ENCODE assay signal across 8 cellular contexts in the genomic region with DNA sequence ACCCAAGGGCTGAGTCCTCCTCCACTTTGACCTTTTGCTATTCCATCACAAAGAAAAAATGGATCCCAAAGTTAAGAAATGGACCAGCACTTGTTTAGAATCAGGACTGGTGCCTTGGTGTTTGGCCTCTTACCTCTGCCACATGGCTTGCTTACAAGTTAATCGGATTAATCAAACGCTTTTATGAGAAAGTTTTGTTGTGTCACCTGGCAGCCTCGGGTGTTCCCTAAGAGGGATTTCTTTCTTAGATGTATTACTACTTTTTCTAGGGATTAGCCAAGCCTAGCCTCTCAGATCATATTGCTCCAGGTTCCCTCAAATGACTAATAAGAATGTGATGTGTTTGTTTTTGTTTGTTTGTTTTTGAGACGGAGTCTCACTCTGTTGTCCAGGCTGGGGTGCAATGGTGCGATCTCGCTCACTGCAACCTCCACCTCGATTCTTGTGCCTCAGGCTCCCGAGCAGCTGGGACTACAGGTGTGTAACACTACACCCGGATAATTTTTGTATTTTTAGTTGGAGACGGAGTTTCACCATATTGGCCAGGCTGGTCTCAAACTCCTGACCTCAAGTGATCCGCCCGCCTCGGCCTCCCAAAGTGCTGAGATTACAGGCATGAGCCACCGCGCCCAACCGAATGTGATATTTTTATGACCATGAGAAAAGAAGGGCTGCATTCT.
DNase-seq lines count a peak whose midpoint lies in the region; ATAC-seq and TF ChIP-seq lines count a peak whose summit lies in the region.

No MANE protein-coding gene starts in this region.

- in situ Hi-C loops in HAP-1 (cut with MboI; ENCODE audit: low sequenced_read_pairs) = loop anchor here (5.0 kb wide), 1 partner anchor 212 kb away; no protein-coding TSS in a partner anchor

- H3K9me3 ChIP-seq in HAP-1 = no peaks in the 10 kb centered on the region

- H3K27ac Mint-ChIP-seq in T-helper 2 cell treated with Interferon-gamma antibody and Interleukin-4, amounts not matched to agents 5 μg/mL and 100 μg/mL, for 36 hours = peak overlapping the region; percentile 97

- DNase-seq in HAP-1 (ENCODE audit: low spot score in 2 of 2) (peak; percentile 40 to 58), foreskin fibroblast (no peak), skeletal muscle cell (ENCODE audit: low read depth) (no peak), EL (no peak), LoVo (ENCODE audit: low spot score) (no peak)
- no peak for DNase-seq in T-helper 2 cell treated with Interferon-gamma antibody and Interleukin-4, amounts not matched to agents 5 μg/mL and 100 μg/mL, for 36 hours (ENCODE audit: low spot score)

- ATAC-seq in GM18873 (IDR thresholded peaks at IDR 0.05; ENCODE audit: low FRiP score, unreplicated experiment) (no peak), HG02642 (IDR thresholded peaks at IDR 0.05; ENCODE audit: poor library complexity, unreplicated experiment) (no peak)

- peak overlapping the region; percentile 75 for H3K4me3 ChIP-seq in HAP-1
- H3K4me3 ChIP-seq in foreskin fibroblast (ENCODE audit: low read depth in 1 of 2, low read length in 2 of 2) = peak overlapping the region; percentile 69 to 88
- peak overlapping the region; percentile 76 for H3K4me3 ChIP-seq in skeletal muscle cell (ENCODE audit: low read depth, low read length)

- no peaks in the 10 kb centered on the region for H3K27me3 ChIP-seq in HAP-1 (ENCODE audit: low read depth)

- TF ChIP-seq CTCF in foreskin fibroblast (IDR thresholded peaks at IDR 0.05; ENCODE audit: low read depth, low read length) = no peak

- peaks cover 49% of the 10 kb centered on the region for H3K4me1 Mint-ChIP-seq in T-helper 2 cell treated with Interferon-gamma antibody and Interleukin-4, amounts not matched to agents 5 μg/mL and 100 μg/mL, for 36 hours (ENCODE audit: low read depth)

- peak overlapping the region; percentile 90 for H3K4me3 Mint-ChIP-seq in T-helper 2 cell treated with Interferon-gamma antibody and Interleukin-4, amounts not matched to agents 5 μg/mL and 100 μg/mL, for 36 hours

- peaks cover 22% of the 10 kb centered on the region for H3K36me3 ChIP-seq in HAP-1 (replicated peaks)

- H3K27me3 Mint-ChIP-seq in T-helper 2 cell treated with Interferon-gamma antibody and Interleukin-4, amounts not matched to agents 5 μg/mL and 100 μg/mL, for 36 hours (ENCODE audit: low read depth) = peaks cover 2% of the 10 kb centered on the region

- H3K9me3 Mint-ChIP-seq in T-helper 2 cell treated with Interferon-gamma antibody and Interleukin-4, amounts not matched to agents 5 μg/mL and 100 μg/mL, for 36 hours = no peaks in the 10 kb centered on the region

- peaks cover 32% of the 10 kb centered on the region for H3K36me3 Mint-ChIP-seq in T-helper 2 cell treated with Interferon-gamma antibody and Interleukin-4, amounts not matched to agents 5 μg/mL and 100 μg/mL, for 36 hours (ENCODE audit: low read depth)

- H3K4me1 ChIP-seq in HAP-1 = peaks cover 10% of the 10 kb centered on the region

Comparison
In these comparisons a context has a peak if more than half of its experiments do, and no peak if none do; other contexts are left out.
1. DNase-seq: peak in HAP-1 (2 of 2); none in T-helper 2 cell treated with Interferon-gamma antibody and Interleukin-4, amounts not matched to agents 5 μg/mL and 100 μg/mL, for 36 hours (single experiment), foreskin fibroblast (0 of 2), skeletal muscle cell (single experiment), EL (single experiment) and LoVo (single experiment).
2. Peak in every context shown above with its lines, with median percentiles within 50 percentile points of each other: H3K4me3 ChIP-seq.